Comparison of ENCODE assay signal across 10 cellular contexts in genomic region chr2:23901966-23902942, GRCh38. TPM values are rescaled to one million over a fixed set of nuclear protein-coding genes. Genes with fewer than 3 reads are reported as not detected.
DNase-seq lines count a peak whose midpoint lies in the region; FAIRE-seq and TF ChIP-seq lines count a peak whose summit lies in the region.
"Had no signal": no experiment of that assay in that cellular context is flagged by ENCODE, and none has a peak within 500 bp of the region (broad histone marks: within the 10 kb centered on the region; RNA-seq: fewer than 3 reads in every experiment).

No MANE protein-coding gene starts in this region.

- POLR2A ChIA-PET in GM10248 (lab: Yijun Ruan, JAX), result no interaction called here

- TF ChIP-seq CTCF in smooth muscle cell (IDR thresholded peaks at IDR 0.05; ENCODE audit: borderline replicate concordance, insufficient read depth, poor library complexity, severe bottlenecking), result no peak
- TF ChIP-seq CTCF in GM10248 (IDR thresholded peaks at IDR 0.05; ENCODE audit: control extremely low read depth, extremely low read depth, low read depth, missing control alignments), result no peak

- no peaks in the 10 kb centered on the region for H3F3A ChIP-seq in smooth muscle cell (ENCODE audit: low read depth)

- H4K20me1 ChIP-seq in smooth muscle cell (ENCODE audit: low read depth), result peaks cover 74% of the 10 kb centered on the region

- CTCF ChIA-PET in GM10248 (lab: Yijun Ruan, JAX), result interaction anchor here (1.3 to 2.0 kb wide), 3 partner anchors 11 to 182 kb away, joined by 3 to 8 read pairs (median 5); partner anchors contain the start of genes ATAD2B and TP53I3

- no peak overlapping the region for H2AFZ ChIP-seq in smooth muscle cell (ENCODE audit: low read depth)

- peaks cover 15% of the 10 kb centered on the region for H3K4me1 ChIP-seq in smooth muscle cell (ENCODE audit: low read depth)
- no peaks in the 10 kb centered on the region for H3K4me1 ChIP-seq in effector memory CD4-positive, alpha-beta T cell (ENCODE audit: control insufficient read depth, insufficient read depth, low read length, poor library complexity, severe bottlenecking)

- WGBS in smooth muscle cell (ENCODE audit: low lambda C conversion rate), result 71% methylated on average over 6 of the region's 6 CpGs

- no peak overlapping the region for H3K9ac ChIP-seq in smooth muscle cell (ENCODE audit: low read depth)

- TF ChIP-seq POLR2A in H54 (IDR thresholded peaks at IDR 0.05; ENCODE audit: low read depth, low read length), result no peak

- H3K36me3 ChIP-seq in smooth muscle cell (ENCODE audit: low read depth), result no peaks in the 10 kb centered on the region
- H3K36me3 ChIP-seq in effector memory CD4-positive, alpha-beta T cell (ENCODE audit: control insufficient read depth, insufficient read depth, low read length), result no peaks in the 10 kb centered on the region

- FAIRE-seq in H54 (lab: Jason Lieb, UNC), result peak; percentile 83

- H3K27ac ChIP-seq in smooth muscle cell (ENCODE audit: low read depth), result peak overlapping the region; percentile 62
- H3K27ac ChIP-seq in effector memory CD4-positive, alpha-beta T cell (ENCODE audit: insufficient read depth, low read length, poor library complexity, severe bottlenecking), result no peak overlapping the region

- no peaks in the 10 kb centered on the region for H3K27me3 ChIP-seq in smooth muscle cell (ENCODE audit: low read depth)
- H3K27me3 ChIP-seq in effector memory CD4-positive, alpha-beta T cell (replicated peaks; ENCODE audit: control insufficient read depth, insufficient read depth, low read length, poor library complexity, severe bottlenecking), result no peaks in the 10 kb centered on the region

- no peaks in the 10 kb centered on the region for H3K9me3 ChIP-seq in smooth muscle cell (replicated peaks; ENCODE audit: low read depth)
- H3K9me3 ChIP-seq in effector memory CD4-positive, alpha-beta T cell (ENCODE audit: control insufficient read depth, low read length), result no peaks in the 10 kb centered on the region

- DNase-seq in H54 (ENCODE audit: insufficient read length, low spot score) (no peak), NOMO-1 treated with dmso at 0.1 percent for 144 hours (lab: John Stamatoyannopoulos, UW; ENCODE audit: unreplicated experiment) (peak; percentile 8), fibroblast of peridontal ligament (ENCODE audit: extremely low read depth) (peak; percentile 85), smooth muscle cell (lab: John Stamatoyannopoulos, UW; ENCODE audit: unreplicated experiment) (no peak), medulla oblongata (ENCODE audit: extremely low spot score) (no peak), GM10248 (ENCODE audit: extremely low spot score) (no peak)
- DNase-seq in effector memory CD4-positive, alpha-beta T cell, result no peak
- DNase-seq: activated CD4-positive, alpha-beta T cell treated with anti-CD3 and anti-CD28 coated beads, Interleukin-2, amount 50 U/mL, for 48 hours; NCI-H1417 treated with DMSO at 0.1 percent for 48 hours; SHP77 had no signal

- peaks cover 87% of the 10 kb centered on the region for H3K79me2 ChIP-seq in smooth muscle cell (ENCODE audit: low read depth)

- H3K4me2 ChIP-seq in smooth muscle cell, result no peak overlapping the region

- H3K4me3 ChIP-seq in smooth muscle cell, result no peak overlapping the region
- H3K4me3 ChIP-seq in effector memory CD4-positive, alpha-beta T cell (ENCODE audit: insufficient read depth, low read depth, low read length, poor library complexity, severe bottlenecking), result no peak overlapping the region

RNA-seq across cellular contexts. Expression of gene ATAD2B, which starts 24.7 kb away (rescaled TPM):
- total RNA-seq in smooth muscle cell, result 17.5 and 19.1 TPM in 2 replicates
- polyA plus RNA-seq in smooth muscle cell, result 6.2 and 8.3 TPM in 2 replicates

RNA-seq across cellular contexts. Expression of gene UBXN2A, which starts 38.0 kb away (rescaled TPM):
- total RNA-seq in smooth muscle cell, result 21.6 and 26.0 TPM in 2 replicates
- polyA plus RNA-seq in smooth muscle cell, result 15.5 and 19.1 TPM in 2 replicates

Comparison
In these comparisons a context has a peak if more than half of its experiments do, and no peak if none do; other contexts are left out.
1. DNase-seq: peak in NOMO-1 treated with dmso at 0.1 percent for 144 hours (single experiment) and fibroblast of peridontal ligament (single experiment); none in H54 (single experiment), smooth muscle cell (single experiment), medulla oblongata (single experiment), effector memory CD4-positive, alpha-beta T cell (0 of 3) and GM10248 (single experiment).